In genomic region chr5:72107874-72108199, GRCh38 we compare ENCODE assay signal across 8 cellular contexts. TPM values are rescaled to one million over a fixed set of nuclear protein-coding genes. Genes with fewer than 3 reads are reported as not detected.
A peak's percentile ranks its signal among the peaks of the same experiment; 100 is the strongest.
DNase-seq lines count a peak whose midpoint lies in the region; ATAC-seq and TF ChIP-seq lines count a peak whose summit lies in the region.

No MANE protein-coding gene starts in this region.

- no peak for TF ChIP-seq CTCF in SK-N-SH (IDR thresholded peaks at IDR 0.05)
- TF ChIP-seq CTCF in fibroblast of pulmonary artery (IDR thresholded peaks at IDR 0.05; ENCODE audit: low read length, missing control alignments): no peak
- TF ChIP-seq CTCF in osteoblast (IDR thresholded peaks at IDR 0.05; ENCODE audit: extremely low read depth, low read depth, low read length): no peak
- no peak for TF ChIP-seq CTCF in CD4-positive, alpha-beta T cell (IDR thresholded peaks at IDR 0.05)

- intact Hi-C loops in CD4-positive, alpha-beta T cell (cut with DNase I, micrococcal nuclease): no loop called here

- peaks cover 56% of the 10 kb centered on the region for H3K79me2 ChIP-seq in SK-N-SH (ENCODE audit: insufficient read depth)
- peaks cover 54% of the 10 kb centered on the region for H3K79me2 ChIP-seq in osteoblast (ENCODE audit: insufficient read depth, low read length)

- POLR2A ChIA-PET in SK-N-SH (lab: Yijun Ruan, JAX): interaction anchor here (1.1 to 5.1 kb wide), 11 partner anchors 42 to 325 kb away, joined by 3 to 21 read pairs (median 5); partner anchors contain the start of genes MRPS27 and PTCD2
- POLR2A ChIA-PET in CD4-positive, alpha-beta T cell (lab: Charles Lee): no interaction called here

- H3K27me3 ChIP-seq in SK-N-SH (ENCODE audit: insufficient read depth): no peaks in the 10 kb centered on the region
- H3K27me3 ChIP-seq in osteoblast (ENCODE audit: insufficient read depth, low read length): no peaks in the 10 kb centered on the region
- peaks cover 52% of the 10 kb centered on the region for H3K27me3 ChIP-seq in CD4-positive, alpha-beta T cell (ENCODE audit: control insufficient read depth, insufficient read depth, low read length)

- DNase-seq in A172 (ENCODE audit: low spot score) (peak; percentile 66), SK-N-SH (no peak), fibroblast of pulmonary artery (ENCODE audit: low read depth) (no peak), osteoblast (ENCODE audit: insufficient read length, low spot score, missing footprints) (peak; percentile 87)
- no peak for DNase-seq in CD4-positive, alpha-beta T cell

- peak overlapping the region; percentile 91 for H3K4me2 ChIP-seq in SK-N-SH
- peak overlapping the region; percentile 89 for H3K4me2 ChIP-seq in osteoblast (ENCODE audit: insufficient read depth, low read length)

- H2AFZ ChIP-seq in SK-N-SH (ENCODE audit: low read depth): no peak overlapping the region
- peak overlapping the region; percentile 63 for H2AFZ ChIP-seq in osteoblast (ENCODE audit: low read length)

- TF ChIP-seq EP300 in SK-N-SH (IDR thresholded peaks at IDR 0.05; ENCODE audit: borderline replicate concordance in 1 of 2, low read depth in 1 of 2, low read length in 1 of 2): no peak

- H4K20me1 ChIP-seq in SK-N-SH (ENCODE audit: insufficient read depth) (peaks cover 37% of the 10 kb centered on the region), osteoblast (ENCODE audit: insufficient read depth, low read length) (peaks cover 23% of the 10 kb centered on the region)

- H3K9me2 ChIP-seq in SK-N-SH: no peaks in the 10 kb centered on the region

- 0% methylated on average over 11 of the region's 12 CpGs for WGBS in SK-N-SH (ENCODE audit: low lambda C conversion rate)

- peaks cover 13 to 35% of the 10 kb centered on the region in 2 experiments for H3K4me1 ChIP-seq in SK-N-SH (ENCODE audit: control insufficient read depth in 1 of 2, insufficient read depth in 2 of 2, low read depth in 1 of 2, low read length in 1 of 2)
- H3K4me1 ChIP-seq in osteoblast (ENCODE audit: insufficient read depth, low read length): peaks cover 32% of the 10 kb centered on the region

- H3K4me3 ChIP-seq in SK-N-SH (ENCODE audit: low read depth in 2 of 2, low read length in 1 of 2) (peak overlapping the region; percentile 83 to 97), fibroblast of pulmonary artery (replicated peaks; ENCODE audit: low read depth, low read length) (peak overlapping the region; percentile 89), osteoblast (ENCODE audit: insufficient read depth, low read length) (peak overlapping the region; percentile 95)

- H3F3A ChIP-seq in SK-N-SH (replicated peaks; ENCODE audit: insufficient read depth): peaks cover 22% of the 10 kb centered on the region

- peak overlapping the region; percentile 94 for H3K9ac ChIP-seq in SK-N-SH

- H3K36me3 ChIP-seq in SK-N-SH (replicated peaks in 1 of 2; ENCODE audit: control insufficient read depth in 1 of 2, insufficient read depth in 2 of 2, low read length in 1 of 2) (peaks cover 29 to 40% of the 10 kb centered on the region in 2 experiments), osteoblast (ENCODE audit: insufficient read depth, low read length) (peaks cover 14% of the 10 kb centered on the region)

- peaks cover 9% of the 10 kb centered on the region for H3K4me1 Mint-ChIP-seq in CD4-positive, alpha-beta T cell (ENCODE audit: low read depth)

- H3K9me3 ChIP-seq in SK-N-SH: no peaks in the 10 kb centered on the region
- H3K9me3 ChIP-seq in osteoblast (ENCODE audit: low read depth, low read length): no peaks in the 10 kb centered on the region
- H3K9me3 ChIP-seq in CD4-positive, alpha-beta T cell (ENCODE audit: control insufficient read depth, low read length): no peaks in the 10 kb centered on the region

- H3K27me3 Mint-ChIP-seq in CD4-positive, alpha-beta T cell: peaks cover 72% of the 10 kb centered on the region

- no peaks in the 10 kb centered on the region for H3K9me3 Mint-ChIP-seq in CD4-positive, alpha-beta T cell

- no peak for TF ChIP-seq RAD21 in SK-N-SH (IDR thresholded peaks at IDR 0.05; ENCODE audit: low read length)

- no peaks in the 10 kb centered on the region for H3K36me3 Mint-ChIP-seq in CD4-positive, alpha-beta T cell (ENCODE audit: low read depth)

- H3K27ac ChIP-seq in SK-N-SH (ENCODE audit: low read depth in 2 of 2, low read length in 1 of 2): peak overlapping the region; percentile 78 to 97
- peak overlapping the region; percentile 67 for H3K27ac ChIP-seq in osteoblast (ENCODE audit: low read depth, low read length)
- H3K27ac ChIP-seq in CD4-positive, alpha-beta T cell (ENCODE audit: low read depth, low read length): no peak overlapping the region

- H3K4me3 Mint-ChIP-seq in CD4-positive, alpha-beta T cell: no peak overlapping the region

- CTCF ChIA-PET in SK-N-SH (lab: Yijun Ruan, JAX): interaction anchor here (1.0 to 3.9 kb wide), 3 partner anchors 138 to 325 kb away, joined by 4 to 31 read pairs (median 7); no protein-coding TSS in a partner anchor
- CTCF ChIA-PET in CD4-positive, alpha-beta T cell (lab: Charles Lee): no interaction called here

- peak; percentile 50 for ATAC-seq in GM21515 (IDR thresholded peaks at IDR 0.05; ENCODE audit: unreplicated experiment)
- ATAC-seq in CD4-positive, alpha-beta T cell (ENCODE audit: poor library complexity): no peak
- ATAC-seq in GM18868 (IDR thresholded peaks at IDR 0.05; ENCODE audit: unreplicated experiment): no peak
- ATAC-seq in HG02938 (IDR thresholded peaks at IDR 0.05; ENCODE audit: unreplicated experiment): no peak

- H3K27ac Mint-ChIP-seq in CD4-positive, alpha-beta T cell: no peak overlapping the region

TF ChIP-seq in SK-N-SH, 30 proteins besides CTCF, POLR2A, EP300 and RAD21 (continues in another document):
- no peak for TF ChIP-seq TEAD4 (IDR thresholded peaks at IDR 0.05; ENCODE audit: borderline replicate concordance, insufficient read depth)
- TF ChIP-seq RCOR1 (IDR thresholded peaks at IDR 0.05; ENCODE audit: low read length): no peak
- TF ChIP-seq ZBTB33 (IDR thresholded peaks at IDR 0.05; ENCODE audit: borderline replicate concordance, low read depth): no peak
- no peak for TF ChIP-seq FOSL2 (IDR thresholded peaks at IDR 0.05; ENCODE audit: borderline replicate concordance, low read depth)
- TF ChIP-seq, protein P1, sequence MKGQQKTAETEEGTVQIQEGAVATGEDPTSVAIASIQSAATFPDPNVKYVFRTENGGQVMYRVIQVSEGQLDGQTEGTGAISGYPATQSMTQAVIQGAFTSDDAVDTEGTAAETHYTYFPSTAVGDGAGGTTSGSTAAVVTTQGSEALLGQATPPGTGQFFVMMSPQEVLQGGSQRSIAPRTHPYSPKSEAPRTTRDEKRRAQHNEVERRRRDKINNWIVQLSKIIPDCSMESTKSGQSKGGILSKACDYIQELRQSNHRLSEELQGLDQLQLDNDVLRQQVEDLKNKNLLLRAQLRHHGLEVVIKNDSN (IDR thresholded peaks at IDR 0.05; ENCODE audit: borderline replicate concordance, low read depth): no peak
- TF ChIP-seq JUND (IDR thresholded peaks at IDR 0.05): no peak
- TF ChIP-seq FOXJ3 (CRISPR knock-in tag; IDR thresholded peaks at IDR 0.05): no peak
- no peak for TF ChIP-seq GABPA (IDR thresholded peaks at IDR 0.05; ENCODE audit: low read depth)
- TF ChIP-seq NRF1 (IDR thresholded peaks at IDR 0.05; ENCODE audit: low read depth, low read length): no peak
- TF ChIP-seq FOXM1 (IDR thresholded peaks at IDR 0.05; ENCODE audit: low read depth): no peak
- no peak for TF ChIP-seq GATA2 (CRISPR knock-in tag; IDR thresholded peaks at IDR 0.05)
- TF ChIP-seq YY1 (IDR thresholded peaks at IDR 0.05; ENCODE audit: low read depth): no peak
- TF ChIP-seq MEF2A (IDR thresholded peaks at IDR 0.05; ENCODE audit: borderline replicate concordance, low read depth): no peak
- TF ChIP-seq TAF1 (IDR thresholded peaks at IDR 0.05; ENCODE audit: borderline replicate concordance, low read depth, low read length): no peak
- no peak for TF ChIP-seq ELF1 (IDR thresholded peaks at IDR 0.05)

RNA-seq across cellular contexts. Expression of gene MAP1B, which starts 0.6 kb away (rescaled TPM):
- total RNA-seq in A172 (2014; rRNA removed; shearing (Covaris generic)): 98.8 and 137 TPM in 2 replicates
- polyA plus RNA-seq in SK-N-SH (2012; rRNA removed): 47.5 and 48.5 TPM in 2 replicates
- 59.8 and 60.6 TPM in 2 replicates for polyA plus RNA-seq in SK-N-SH (2012; cell fraction: cytosol; rRNA removed)
- polyA plus RNA-seq in SK-N-SH (2012; cell fraction: nucleus; rRNA removed): 69.5 and 70.5 TPM in 2 replicates
- total RNA-seq in osteoblast: 123 and 164 TPM in 2 replicates
- total RNA-seq in CD4-positive, alpha-beta T cell: under 1 TPM; 0.03 to 0.06 TPM

Comparison
In these comparisons a context has a peak if more than half of its experiments do, and no peak if none do; other contexts are left out.
1. DNase-seq: peak in A172 (single experiment) and osteoblast (single experiment); none in SK-N-SH (single experiment), fibroblast of pulmonary artery (single experiment) and CD4-positive, alpha-beta T cell (0 of 10).
2. RNA of gene MAP1B, which starts 0.6 kb away (total RNA-seq): 123 to 164 TPM in osteoblast and 98.8 to 137 TPM in A172; 0.03 to 0.06 TPM in CD4-positive, alpha-beta T cell; every median in the first group is over 10 times any median in the second.
3. Peak in every context shown above with its lines, with median percentiles within 50 percentile points of each other: H3K4me3 ChIP-seq.